In the genomic region with DNA sequence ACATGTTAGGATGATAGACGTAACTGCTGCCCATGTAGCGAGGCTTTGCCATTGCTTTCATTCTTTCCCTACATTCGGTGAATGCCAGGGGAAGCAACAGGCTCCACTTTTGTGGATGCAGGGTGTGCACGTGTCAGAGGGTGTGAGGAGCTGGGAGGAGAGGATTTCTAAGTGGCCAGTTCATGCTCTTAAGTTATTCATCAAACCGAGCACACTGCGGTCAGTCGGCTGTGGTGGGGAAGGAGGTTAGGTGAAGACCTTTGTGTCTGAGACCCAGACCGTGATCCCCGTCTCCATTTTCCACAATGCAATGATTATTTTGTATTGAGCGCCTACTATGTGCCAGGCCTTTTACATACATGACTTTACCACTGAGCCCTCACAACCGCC, we compare ENCODE assay signal across 8 cellular contexts.
DNase-seq lines count a peak whose midpoint lies in the region; ATAC-seq lines count a peak whose summit lies in the region.

No MANE protein-coding gene starts in this region.

- WGBS in mesenchymal stem cell: 26% methylated on average over 11 of the region's 11 CpGs

- no peak overlapping the region for H2BK5ac ChIP-seq in mesenchymal stem cell (ENCODE audit: low read depth, low read length, poor library complexity, severe bottlenecking)

- no peak for ATAC-seq in stimulated activated naive CD8-positive, alpha-beta T cell treated with anti-CD3 and anti-CD28 coated beads, Interleukin-15, Interleukin-2, amounts not matched to agents 100 U/mL and 50 U/mL, for 24 hours
- no peak for ATAC-seq in central memory CD8-positive, alpha-beta T cell (replicated peaks; ENCODE audit: extremely low read depth, poor library complexity, severe bottlenecking)

- H3K27me3 ChIP-seq in mesenchymal stem cell (ENCODE audit: control insufficient read depth in 1 of 2, insufficient read depth in 1 of 2, low read length in 2 of 2): no peaks in the 10 kb centered on the region

- peak overlapping the region; percentile 61 for H3K4me3 Mint-ChIP-seq in stimulated activated naive CD8-positive, alpha-beta T cell treated with anti-CD3 and anti-CD28 coated beads, Interleukin-15, Interleukin-2, amounts not matched to agents 100 ng/mL and 50 ng/mL, for 24 hours
- H3K4me3 Mint-ChIP-seq in central memory CD8-positive, alpha-beta T cell: peak overlapping the region; percentile 80

- H2AFZ ChIP-seq in mesenchymal stem cell (ENCODE audit: low read depth, low read length): no peak overlapping the region

- peak overlapping the region; percentile 53 for H3K27ac ChIP-seq in mesenchymal stem cell (ENCODE audit: low read length, poor library complexity, severe bottlenecking)

- H3K9me3 Mint-ChIP-seq in stimulated activated naive CD8-positive, alpha-beta T cell treated with anti-CD3 and anti-CD28 coated beads, Interleukin-15, Interleukin-2, amounts not matched to agents 100 ng/mL and 50 ng/mL, for 24 hours: no peaks in the 10 kb centered on the region
- no peaks in the 10 kb centered on the region for H3K9me3 Mint-ChIP-seq in central memory CD8-positive, alpha-beta T cell

- H4K91ac ChIP-seq in mesenchymal stem cell (ENCODE audit: low read length): no peak overlapping the region

- peaks cover 40% of the 10 kb centered on the region for H3K27me3 Mint-ChIP-seq in stimulated activated naive CD8-positive, alpha-beta T cell treated with anti-CD3 and anti-CD28 coated beads, Interleukin-15, Interleukin-2, amounts not matched to agents 100 ng/mL and 50 ng/mL, for 24 hours
- H3K27me3 Mint-ChIP-seq in central memory CD8-positive, alpha-beta T cell: no peaks in the 10 kb centered on the region

- peaks cover 12% of the 10 kb centered on the region for H3K4me1 ChIP-seq in mesenchymal stem cell (ENCODE audit: control insufficient read depth, insufficient read depth, low read depth, low read length)

- H3K14ac ChIP-seq in mesenchymal stem cell (ENCODE audit: low read length in 2 of 2): no peak overlapping the region

- H3K9me3 ChIP-seq in mesenchymal stem cell (ENCODE audit: control insufficient read depth, low read length): no peaks in the 10 kb centered on the region

- peak overlapping the region; percentile 56 for H3K9ac ChIP-seq in mesenchymal stem cell (ENCODE audit: low read length)

- no peak overlapping the region for H2BK15ac ChIP-seq in mesenchymal stem cell (ENCODE audit: low read depth, poor library complexity, severe bottlenecking)

- H2AK5ac ChIP-seq in mesenchymal stem cell (ENCODE audit: low read length, severe bottlenecking): no peak overlapping the region

- H3K79me1 ChIP-seq in mesenchymal stem cell (replicated peaks; ENCODE audit: low read length, poor library complexity, severe bottlenecking): peaks cover 3% of the 10 kb centered on the region

- no peak overlapping the region for H3K23ac ChIP-seq in mesenchymal stem cell (ENCODE audit: low read length in 2 of 2)

- H3K4ac ChIP-seq in mesenchymal stem cell (ENCODE audit: low read depth in 1 of 2, low read length in 2 of 2): no peak overlapping the region

- H3K36me3 Mint-ChIP-seq in stimulated activated naive CD8-positive, alpha-beta T cell treated with anti-CD3 and anti-CD28 coated beads, Interleukin-15, Interleukin-2, amounts not matched to agents 100 ng/mL and 50 ng/mL, for 24 hours (ENCODE audit: low read depth): no peaks in the 10 kb centered on the region
- H3K36me3 Mint-ChIP-seq in central memory CD8-positive, alpha-beta T cell (ENCODE audit: insufficient read depth): peaks cover 23% of the 10 kb centered on the region

- peak overlapping the region in 1 of 2 experiments; percentile 5 for H3K18ac ChIP-seq in mesenchymal stem cell (ENCODE audit: low read depth in 1 of 2, low read length in 2 of 2)

- H3K36me3 ChIP-seq in mesenchymal stem cell (ENCODE audit: control insufficient read depth in 1 of 2, insufficient read depth in 2 of 2, low read depth in 1 of 2, low read length in 2 of 2): no peaks in the 10 kb centered on the region

- no peak overlapping the region for H4K8ac ChIP-seq in mesenchymal stem cell (ENCODE audit: low read length)

- H2BK120ac ChIP-seq in mesenchymal stem cell (ENCODE audit: low read depth, low read length): no peak overlapping the region

- no peak for DNase-seq in stimulated activated naive CD8-positive, alpha-beta T cell treated with anti-CD3 and anti-CD28 coated beads, Interleukin-15, Interleukin-2, amounts not matched to agents 100 U/mL and 50 U/mL, for 24 hours
- no peak for DNase-seq in central memory CD8-positive, alpha-beta T cell (ENCODE audit: low spot score in 2 of 2)
- DNase-seq in mesenchymal stem cell (peak; percentile 34), NCI-H1417 treated with DMSO at 0.1 percent for 48 hours (lab: John Stamatoyannopoulos, UW) (no peak), RPMI8226 (no peak), NAMALWA (ENCODE audit: low spot score) (no peak), cerebellum (ENCODE audit: low spot score) (no peak)

- H3K4me1 Mint-ChIP-seq in stimulated activated naive CD8-positive, alpha-beta T cell treated with anti-CD3 and anti-CD28 coated beads, Interleukin-15, Interleukin-2, amounts not matched to agents 100 ng/mL and 50 ng/mL, for 24 hours (ENCODE audit: low read depth): peaks cover 23% of the 10 kb centered on the region
- peaks cover 39% of the 10 kb centered on the region for H3K4me1 Mint-ChIP-seq in central memory CD8-positive, alpha-beta T cell

- peak overlapping the region; percentile 99 for H3K4me2 ChIP-seq in mesenchymal stem cell (ENCODE audit: low read length, poor library complexity, severe bottlenecking)

- peak overlapping the region; percentile 87 to 88 for H3K4me3 ChIP-seq in mesenchymal stem cell (ENCODE audit: insufficient read depth in 1 of 2, low read depth in 1 of 2, low read length in 2 of 2)

- no peak overlapping the region for H2BK12ac ChIP-seq in mesenchymal stem cell (ENCODE audit: low read length in 2 of 2)

- H3K27ac Mint-ChIP-seq in stimulated activated naive CD8-positive, alpha-beta T cell treated with anti-CD3 and anti-CD28 coated beads, Interleukin-15, Interleukin-2, amounts not matched to agents 100 ng/mL and 50 ng/mL, for 24 hours: peak overlapping the region; percentile 52
- peak overlapping the region; percentile 88 for H3K27ac Mint-ChIP-seq in central memory CD8-positive, alpha-beta T cell (ENCODE audit: low read depth)
